In genomic region chr12:52946334-52946733, GRCh38 we compare ENCODE assay signal across 1 cellular context.
TF ChIP-seq lines count a peak whose summit lies in the region.

No MANE protein-coding gene starts in this region.

TF ChIP-seq in H1, 55 proteins besides CTCF, POLR2A, EP300 and RAD21:
- no peak for TF ChIP-seq USF2 (IDR thresholded peaks at IDR 0.05; ENCODE audit: low read length)
- no peak for TF ChIP-seq ZNF274 (IDR thresholded peaks at IDR 0.05; ENCODE audit: borderline replicate concordance, extremely low read depth, low read length)
- no peak for TF ChIP-seq RBBP5 (IDR thresholded peaks at IDR 0.05; ENCODE audit: borderline replicate concordance, low read depth, low read length)
- no peak for TF ChIP-seq POU5F1 (IDR thresholded peaks at IDR 0.05; ENCODE audit: low read depth, low read length)
- TF ChIP-seq, protein P1, sequence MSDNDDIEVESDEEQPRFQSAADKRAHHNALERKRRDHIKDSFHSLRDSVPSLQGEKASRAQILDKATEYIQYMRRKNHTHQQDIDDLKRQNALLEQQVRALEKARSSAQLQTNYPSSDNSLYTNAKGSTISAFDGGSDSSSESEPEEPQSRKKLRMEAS (IDR thresholded peaks at IDR 0.05): no peak
- TF ChIP-seq TAF1 (IDR thresholded peaks at IDR 0.05; ENCODE audit: low read depth, low read length): no peak
- no peak for TF ChIP-seq SP2 (IDR thresholded peaks at IDR 0.05; ENCODE audit: low read length)
